Comparison of ENCODE assay signal across 14 cellular contexts in genomic region chr17:63279498-63280230, GRCh38.
DNase-seq lines count a peak whose midpoint lies in the region; ATAC-seq, FAIRE-seq and TF ChIP-seq lines count a peak whose summit lies in the region.
"Had no signal": no experiment of that assay in that cellular context is flagged by ENCODE, and none has a peak within 500 bp of the region (broad histone marks: within the 10 kb centered on the region; RNA-seq: fewer than 3 reads in every experiment).

No MANE protein-coding gene starts in this region.

- H3K9me3 Mint-ChIP-seq in activated T-cell treated with anti-CD3 and anti-CD28 coated beads, Interleukin-2, amount 50 U/mL, for 24 hours: peaks cover 9% of the 10 kb centered on the region
- no peaks in the 10 kb centered on the region for H3K9me3 Mint-ChIP-seq in stimulated activated effector memory CD8-positive, alpha-beta T cell treated with anti-CD3 and anti-CD28 coated beads, Interleukin-12 subunit alpha, Interleukin-12 subunit beta, amount 100 ng/mL, for 72 hours

- no peaks in the 10 kb centered on the region for H3K27me3 Mint-ChIP-seq in activated T-cell treated with anti-CD3 and anti-CD28 coated beads, Interleukin-2, amount 50 U/mL, for 24 hours

- no peak overlapping the region for H3K18ac ChIP-seq in mesendoderm (ENCODE audit: low read length)

- no peak for FAIRE-seq in small intestine (lab: Jason Lieb, UNC)

- no peak overlapping the region for H3K4ac ChIP-seq in mesendoderm (ENCODE audit: low read depth, low read length)

- no peaks in the 10 kb centered on the region for H3K36me3 ChIP-seq in mesendoderm (ENCODE audit: control insufficient read depth, insufficient read depth, low read length)
- H3K36me3 ChIP-seq in small intestine (ENCODE audit: control insufficient read depth in 2 of 2, insufficient read depth in 2 of 2, low read length in 2 of 2): no peaks in the 10 kb centered on the region
- H3K36me3 ChIP-seq: transverse colon had no signal

- no peak overlapping the region for H2BK120ac ChIP-seq in mesendoderm (ENCODE audit: low read depth, low read length)

- no peak overlapping the region for H3K9ac ChIP-seq in mesendoderm (ENCODE audit: low read length)

- no peak overlapping the region for H4K8ac ChIP-seq in mesendoderm (ENCODE audit: low read depth, low read length)

- peak overlapping the region; percentile 10 for H3K27ac Mint-ChIP-seq in activated T-cell treated with anti-CD3 and anti-CD28 coated beads, Interleukin-2, amount 50 U/mL, for 24 hours
- peak overlapping the region; percentile 1 for H3K27ac Mint-ChIP-seq in stimulated activated effector memory CD8-positive, alpha-beta T cell treated with anti-CD3 and anti-CD28 coated beads, Interleukin-12 subunit alpha, Interleukin-12 subunit beta, amount 100 ng/mL, for 72 hours

- H3K9me3 ChIP-seq in small intestine (ENCODE audit: control insufficient read depth, low read depth): no peaks in the 10 kb centered on the region

- H3K27ac ChIP-seq in mesendoderm (ENCODE audit: low read depth, low read length) (no peak overlapping the region), small intestine (ENCODE audit: low read depth in 1 of 2, low read length in 1 of 2) (no peak overlapping the region)
- H3K27ac ChIP-seq: HL-60, transverse colon had no signal

- H3K4me3 ChIP-seq in mesendoderm (ENCODE audit: low read length) (no peak overlapping the region), small intestine (ENCODE audit: low read depth in 1 of 2, low read length in 2 of 2) (no peak overlapping the region)
- H3K4me3 ChIP-seq: dorsolateral prefrontal cortex, transverse colon had no signal

- H3K79me2 ChIP-seq in mesendoderm (ENCODE audit: control insufficient read depth, insufficient read depth, low read length): no peaks in the 10 kb centered on the region

- H3K36me3 Mint-ChIP-seq in activated T-cell treated with anti-CD3 and anti-CD28 coated beads, Interleukin-2, amount 50 U/mL, for 24 hours (ENCODE audit: low read depth): peaks cover 8% of the 10 kb centered on the region
- no peaks in the 10 kb centered on the region for H3K36me3 Mint-ChIP-seq in stimulated activated effector memory CD8-positive, alpha-beta T cell treated with anti-CD3 and anti-CD28 coated beads, Interleukin-12 subunit alpha, Interleukin-12 subunit beta, amount 100 ng/mL, for 72 hours

- H3K56ac ChIP-seq in mesendoderm (ENCODE audit: low read length): no peak overlapping the region

- H3K4me1 Mint-ChIP-seq in activated T-cell treated with anti-CD3 and anti-CD28 coated beads, Interleukin-2, amount 50 U/mL, for 24 hours (ENCODE audit: low read depth): peaks cover 39% of the 10 kb centered on the region
- H3K4me1 Mint-ChIP-seq in stimulated activated effector memory CD8-positive, alpha-beta T cell treated with anti-CD3 and anti-CD28 coated beads, Interleukin-12 subunit alpha, Interleukin-12 subunit beta, amount 100 ng/mL, for 72 hours: peaks cover 22% of the 10 kb centered on the region

- H3K23ac ChIP-seq in mesendoderm (ENCODE audit: low read length): no peak overlapping the region

- H2BK15ac ChIP-seq in mesendoderm (replicated peaks; ENCODE audit: low read depth): no peak overlapping the region

- H3K4me1 ChIP-seq in mesendoderm (ENCODE audit: control insufficient read depth, low read depth, low read length) (no peaks in the 10 kb centered on the region), small intestine (ENCODE audit: control insufficient read depth in 2 of 2, insufficient read depth in 1 of 2, low read depth in 1 of 2, low read length in 1 of 2) (no peaks in the 10 kb centered on the region)
- H3K4me1 ChIP-seq: transverse colon had no signal

- H2BK5ac ChIP-seq in mesendoderm (ENCODE audit: low read length): no peak overlapping the region

- no peak overlapping the region for H3K4me2 ChIP-seq in mesendoderm (ENCODE audit: low read length)

- H3K4me3 Mint-ChIP-seq in activated T-cell treated with anti-CD3 and anti-CD28 coated beads, Interleukin-2, amount 50 U/mL, for 24 hours: no peak overlapping the region
- H3K4me3 Mint-ChIP-seq in stimulated activated effector memory CD8-positive, alpha-beta T cell treated with anti-CD3 and anti-CD28 coated beads, Interleukin-12 subunit alpha, Interleukin-12 subunit beta, amount 100 ng/mL, for 72 hours: peak overlapping the region; percentile 3

- peak; percentile 51 for ATAC-seq in SK-N-SH treated with all-trans-retinoic acid at 6 μM for 48 hours
- peak; percentile 37 for ATAC-seq in stimulated activated effector memory CD8-positive, alpha-beta T cell treated with anti-CD3 and anti-CD28 coated beads, Interleukin-12 subunit alpha, Interleukin-12 subunit beta, amount 100 ng/mL, for 72 hours

- H4K5ac ChIP-seq in mesendoderm (ENCODE audit: low read length): no peak overlapping the region

- no peaks in the 10 kb centered on the region for H3K27me3 ChIP-seq in mesendoderm (ENCODE audit: insufficient read depth, low read length, poor library complexity)
- no peaks in the 10 kb centered on the region for H3K27me3 ChIP-seq in small intestine (ENCODE audit: control insufficient read depth in 2 of 2, insufficient read depth in 2 of 2, low read length in 2 of 2)
- H3K27me3 ChIP-seq: dorsolateral prefrontal cortex, transverse colon had no signal

- no peaks in the 10 kb centered on the region for H3K79me1 ChIP-seq in mesendoderm (ENCODE audit: low read length)

- WGBS in mesendoderm (ENCODE audit: extremely low coverage, insufficient coverage, low lambda C conversion rate): no CpG with 5 or more reads among the region's 2 CpGs
- 80 to 87% (median 83%) methylated on average over 2 of the region's 2 CpGs for WGBS in small intestine, 3 donors

- no peak for DNase-seq in activated T-cell treated with anti-CD3 and anti-CD28 coated beads, Interleukin-2, amount 50 U/mL, for 24 hours
- no peak for DNase-seq in activated T-cell treated with anti-CD3 and anti-CD28 coated beads, Interleukin-2, amount 50 U/mL, for 48 hours
- peak; percentile 26 for DNase-seq in fibroblast of gingiva (ENCODE audit: low read depth)
- DNase-seq in stimulated activated effector memory CD8-positive, alpha-beta T cell treated with anti-CD3 and anti-CD28 coated beads, Interleukin-12 subunit alpha, Interleukin-12 subunit beta, amount 100 ng/mL, for 72 hours (ENCODE audit: low spot score in 2 of 2): no peak
- no peak for DNase-seq in mesendoderm
- DNase-seq in small intestine: no peak
- DNase-seq in stimulated activated naive CD4-positive, alpha-beta T cell treated with Interleukin-2 at 50 U/mL for 16 hours (lab: John Stamatoyannopoulos, UW): no peak
- DNase-seq: activated naive CD4-positive, alpha-beta T cell; dorsolateral prefrontal cortex; NCI-H1105; NCI-H748 treated with DMSO at 0.1 percent for 48 hours; transverse colon had no signal

- no peak overlapping the region for H2AK5ac ChIP-seq in mesendoderm (ENCODE audit: low read length)

TF ChIP-seq in SK-N-SH treated with all-trans-retinoic acid at 6 μM for 48 hours, 23 proteins besides CTCF, POLR2A, EP300 and RAD21:
- no peak for TF ChIP-seq PPARA (CRISPR knock-in tag; IDR thresholded peaks at IDR 0.05; ENCODE audit: borderline replicate concordance)
- no peak for TF ChIP-seq ZFP30 (CRISPR knock-in tag; IDR thresholded peaks at IDR 0.05)
- TF ChIP-seq SNAI2 (CRISPR knock-in tag; IDR thresholded peaks at IDR 0.05): no peak
- no peak for TF ChIP-seq GLIS3 (CRISPR knock-in tag; IDR thresholded peaks at IDR 0.05)
- no peak for TF ChIP-seq PATZ1 (CRISPR knock-in tag; IDR thresholded peaks at IDR 0.05; ENCODE audit: borderline replicate concordance)
- TF ChIP-seq ZC3H10 (CRISPR knock-in tag; IDR thresholded peaks at IDR 0.05): no peak
- no peak for TF ChIP-seq OSR1 (CRISPR knock-in tag; IDR thresholded peaks at IDR 0.05)
- no peak for TF ChIP-seq ZFP3 (CRISPR knock-in tag; IDR thresholded peaks at IDR 0.05)
- TF ChIP-seq POU6F1 (CRISPR knock-in tag; IDR thresholded peaks at IDR 0.05; ENCODE audit: borderline replicate concordance, low read depth): no peak
